ENCODE assay signal across 10 cellular contexts in genomic region chr1:50109647-50110075, GRCh38. TPM values are rescaled to one million over a fixed set of nuclear protein-coding genes. Genes with fewer than 3 reads are reported as not detected.
DNase-seq lines count a peak whose midpoint lies in the region; ATAC-seq and TF ChIP-seq lines count a peak whose summit lies in the region.
"Had no signal": no experiment of that assay in that cellular context is flagged by ENCODE, and none has a peak within 500 bp of the region (broad histone marks: within the 10 kb centered on the region; RNA-seq: fewer than 3 reads in every experiment).

No MANE protein-coding gene starts in this region.

- peaks cover 0 to under 1% of the 10 kb centered on the region in 2 donors for H3K9me3 Mint-ChIP-seq in activated T-cell treated with anti-CD3 and anti-CD28 coated beads, Interleukin-2, amount 50 U/mL, for 72 hours

- H3K4me1 Mint-ChIP-seq in activated T-cell treated with anti-CD3 and anti-CD28 coated beads, Interleukin-2, amount 50 U/mL, for 72 hours (ENCODE audit: low read depth): peaks cover 20% of the 10 kb centered on the region

- H3K27ac Mint-ChIP-seq in activated T-cell treated with anti-CD3 and anti-CD28 coated beads, Interleukin-2, amount 50 U/mL, for 72 hours: no peak overlapping the region

- POLR2A ChIA-PET in HEK293T (lab: Yijun Ruan, JAX): no interaction called here

- no peak for DNase-seq in activated T-cell treated with anti-CD3 and anti-CD28 coated beads, Interleukin-2, amount 50 U/mL, for 72 hours
- no peak for DNase-seq in activated T-cell treated with anti-CD3 and anti-CD28 coated beads, Interleukin-2, amount 50 U/mL, for 1 hour
- DNase-seq in NCI-H345 (lab: John Stamatoyannopoulos, UW): peak; percentile 78
- DNase-seq in superior temporal gyrus (ENCODE audit: extremely low spot score): peak; percentile 64
- no peak for DNase-seq in HEK293T (ENCODE audit: extremely low spot score)
- no peak for DNase-seq in T1000 (lab: John Stamatoyannopoulos, UW)
- no peak for DNase-seq in HUDEP-2 (lab: John Stamatoyannopoulos, UW; ENCODE audit: unreplicated experiment in 76 of 76)

- peak overlapping the region; percentile 66 to 73 for H3K4me3 Mint-ChIP-seq in activated T-cell treated with anti-CD3 and anti-CD28 coated beads, Interleukin-2, amount 50 U/mL, for 72 hours

- CTCF ChIA-PET in HEK293T (lab: Yijun Ruan, JAX): no interaction called here

- peak overlapping the region; percentile 78 for H3K27ac ChIP-seq in cingulate gyrus (ENCODE audit: low read depth, low read length)
- H3K27ac ChIP-seq: prostate gland had no signal

- peaks cover 48% of the 10 kb centered on the region for H3K27me3 Mint-ChIP-seq in activated T-cell treated with anti-CD3 and anti-CD28 coated beads, Interleukin-2, amount 50 U/mL, for 72 hours (ENCODE audit: low read depth)

- H3K36me3 Mint-ChIP-seq in activated T-cell treated with anti-CD3 and anti-CD28 coated beads, Interleukin-2, amount 50 U/mL, for 72 hours (ENCODE audit: insufficient read depth in 2 of 2): no peaks in the 10 kb centered on the region

- ATAC-seq in activated T-cell treated with anti-CD3 and anti-CD28 coated beads, Interleukin-2, amount 50 U/mL, for 72 hours (replicated peaks in 1 of 2): peak; percentile 48 to 51
- ATAC-seq: esophagus mucosa had no signal

TF ChIP-seq in HEK293T, 16 proteins besides CTCF, POLR2A, EP300 and RAD21:
- TF ChIP-seq L3MBTL2 (conservative IDR thresholded peaks at IDR 0.05) (no peak), FOXM1 (IDR thresholded peaks at IDR 0.05; ENCODE audit: borderline replicate concordance) (no peak), HDGF (IDR thresholded peaks at IDR 0.05; ENCODE audit: borderline replicate concordance) (no peak), BHLHE40 (IDR thresholded peaks at IDR 0.05; ENCODE audit: borderline replicate concordance) (no peak), LEF1 (IDR thresholded peaks at IDR 0.05; ENCODE audit: borderline replicate concordance) (no peak), SP1 (IDR thresholded peaks at IDR 0.05) (no peak), ZNF384 (IDR thresholded peaks at IDR 0.05) (no peak), PKNOX1 (IDR thresholded peaks at IDR 0.05) (no peak), ELF4 (IDR thresholded peaks at IDR 0.05) (no peak), NFRKB (IDR thresholded peaks at IDR 0.05) (no peak), ARNT (IDR thresholded peaks at IDR 0.05) (no peak), FOXA1 (IDR thresholded peaks at IDR 0.05) (no peak), TARDBP (IDR thresholded peaks at IDR 0.05) (no peak), CTBP1 (IDR thresholded peaks at IDR 0.05; ENCODE audit: borderline replicate concordance) (no peak), FOXK2 (IDR thresholded peaks at IDR 0.05) (no peak), SUZ12 (IDR thresholded peaks at IDR 0.05) (no peak)

RNA-seq across cellular contexts. Expression of gene ELAVL4, which starts 0.9 kb away (rescaled TPM):
- total RNA-seq in activated T-cell treated with anti-CD3 and anti-CD28 coated beads, Interleukin-2, amount 50 U/mL, for 72 hours: not detected
- total RNA-seq: esophagus mucosa had no signal

Comparison
In these comparisons a context has a peak if more than half of its experiments do, and no peak if none do; other contexts are left out.
1. DNase-seq: peak in NCI-H345 (single experiment) and superior temporal gyrus (single experiment); none in activated T-cell treated with anti-CD3 and anti-CD28 coated beads, Interleukin-2, amount 50 U/mL, for 72 hours (0 of 2), activated T-cell treated with anti-CD3 and anti-CD28 coated beads, Interleukin-2, amount 50 U/mL, for 1 hour (single experiment), HEK293T (single experiment), T1000 (single experiment) and HUDEP-2 (0 of 76).